In genomic region chr21:39474545-39474944, GRCh38 we compare ENCODE assay signal across 29 cellular contexts. TPM values are rescaled to one million over a fixed set of nuclear protein-coding genes. Genes with fewer than 3 reads are reported as not detected.
"Had no signal": no experiment of that assay in that cellular context is flagged by ENCODE, and none has a peak within 500 bp of the region (broad histone marks: within the 10 kb centered on the region; RNA-seq: fewer than 3 reads in every experiment).

No MANE protein-coding gene starts in this region.

- ATAC-seq: effector memory CD8-positive, alpha-beta T cell; esophagus mucosa; foreskin keratinocyte; gastrocnemius medialis; gastroesophageal sphincter; heart left ventricle; heart right ventricle had no signal

- H3K27me3 ChIP-seq: colonic mucosa, dorsolateral prefrontal cortex, esophagus muscularis mucosa, esophagus squamous epithelium, gastrocnemius medialis, gastroesophageal sphincter, heart left ventricle, heart right ventricle had no signal

- FAIRE-seq: colon, endometrium, endothelial cell of umbilical vein, frontal cortex had no signal

- H3K9me3 ChIP-seq: colonic mucosa, esophagus muscularis mucosa, esophagus squamous epithelium, gastrocnemius medialis, gastroesophageal sphincter, heart left ventricle, heart right ventricle had no signal

- H3K4me3 Mint-ChIP-seq: dendritic cell treated with granulocyte-macrophage colony-stimulating factor and Interleukin-4, amounts not matched to agents 40 ng/mL and 50 ng/mL, for 4 days; effector memory CD8-positive, alpha-beta T cell; endodermal cell had no signal

- H3K27me3 Mint-ChIP-seq: dendritic cell treated with granulocyte-macrophage colony-stimulating factor and Interleukin-4, amounts not matched to agents 40 ng/mL and 50 ng/mL, for 4 days had no signal

- H3K4me3 ChIP-seq: colonic mucosa, coronary artery, dorsolateral prefrontal cortex, esophagus muscularis mucosa, esophagus squamous epithelium, gastrocnemius medialis, gastroesophageal sphincter, heart left ventricle, heart right ventricle had no signal

- H3K27ac Mint-ChIP-seq: dendritic cell treated with granulocyte-macrophage colony-stimulating factor and Interleukin-4, amounts not matched to agents 40 ng/mL and 50 ng/mL, for 4 days; effector memory CD8-positive, alpha-beta T cell; endodermal cell had no signal

- DNase-seq: colonic mucosa; cortex of kidney; dermis blood vessel endothelial cell; dorsolateral prefrontal cortex; effector CD4-positive, alpha-beta T cell; effector CD8-positive, alpha-beta T cell; effector memory CD4-positive, alpha-beta T cell; effector memory CD8-positive, alpha-beta T cell; endodermal cell; erythroblast; esophagus squamous epithelium; foreskin fibroblast; foreskin keratinocyte; foreskin melanocyte; gastrocnemius medialis; glutamatergic neuron; head of caudate nucleus; heart left ventricle; heart right ventricle had no signal

- H3K27ac ChIP-seq: colonic mucosa, coronary artery, dorsolateral prefrontal cortex, epithelial cell of prostate, esophagus muscularis mucosa, esophagus squamous epithelium, foreskin keratinocyte, gastroesophageal sphincter, heart left ventricle, heart right ventricle had no signal

- H3K36me3 ChIP-seq: colonic mucosa, esophagus squamous epithelium had no signal

- H3K4me1 ChIP-seq: colonic mucosa, esophagus muscularis mucosa, esophagus squamous epithelium, foreskin keratinocyte, gastroesophageal sphincter, heart left ventricle, heart right ventricle had no signal

- H3K9me3 Mint-ChIP-seq: dendritic cell treated with granulocyte-macrophage colony-stimulating factor and Interleukin-4, amounts not matched to agents 40 ng/mL and 50 ng/mL, for 4 days; effector memory CD8-positive, alpha-beta T cell; endodermal cell had no signal

RNA-seq across cellular contexts. Expression of gene SH3BGR, which starts 22.8 kb away (rescaled TPM):
- polyA plus RNA-seq: endothelial cell of umbilical vein had no signal
